11 cellular contexts compared by ENCODE assay signal in the genomic region with DNA sequence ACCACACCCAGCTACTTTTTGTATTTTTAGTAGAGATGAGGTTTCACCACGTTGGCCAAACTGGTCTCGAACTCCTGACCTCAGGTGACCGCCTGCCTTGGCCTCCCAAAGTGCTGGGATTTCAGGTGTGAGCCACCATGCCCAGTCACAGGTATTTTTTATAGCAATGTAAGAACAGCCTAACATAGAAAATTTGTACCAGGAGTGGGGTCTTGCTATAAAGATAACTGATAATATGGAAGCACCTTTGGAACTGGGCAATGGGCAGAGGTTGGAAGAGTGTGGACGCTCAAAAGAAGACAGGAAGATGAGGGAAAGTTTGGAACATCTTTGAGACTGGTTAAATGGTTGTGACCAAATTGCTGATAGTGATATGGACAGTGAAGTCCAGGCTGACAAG.
"Had no signal": no experiment of that assay in that cellular context is flagged by ENCODE, and none has a peak within 500 bp of the region (broad histone marks: within the 10 kb centered on the region; RNA-seq: fewer than 3 reads in every experiment).

No MANE protein-coding gene starts in this region.

- H3K4me1 ChIP-seq: HAP-1 had no signal

- H3K36me3 ChIP-seq: HAP-1 had no signal

- FAIRE-seq: H1, H54 had no signal

- H2AFZ ChIP-seq: GM23248, GM23338 had no signal

- ATAC-seq: GM23338, HCT116 had no signal

- H3K27ac ChIP-seq: GM23248 had no signal

- H3K9me3 ChIP-seq: HAP-1 had no signal

- DNase-seq: GM23248, GOT3, H7, H9, HCEC 1CT, HFFc6 had no signal

- H3K4me2 ChIP-seq: GM23338 had no signal

- H3K4me3 ChIP-seq: GM23248, GM23338, HAP-1 had no signal

- H3K4me3 Mint-ChIP-seq: GM23338, H9, HFFc6 had no signal

- H3K9ac ChIP-seq: GM23248 had no signal

- H3K27ac Mint-ChIP-seq: GM23338, H9, HFFc6 had no signal
